In the genomic region with DNA sequence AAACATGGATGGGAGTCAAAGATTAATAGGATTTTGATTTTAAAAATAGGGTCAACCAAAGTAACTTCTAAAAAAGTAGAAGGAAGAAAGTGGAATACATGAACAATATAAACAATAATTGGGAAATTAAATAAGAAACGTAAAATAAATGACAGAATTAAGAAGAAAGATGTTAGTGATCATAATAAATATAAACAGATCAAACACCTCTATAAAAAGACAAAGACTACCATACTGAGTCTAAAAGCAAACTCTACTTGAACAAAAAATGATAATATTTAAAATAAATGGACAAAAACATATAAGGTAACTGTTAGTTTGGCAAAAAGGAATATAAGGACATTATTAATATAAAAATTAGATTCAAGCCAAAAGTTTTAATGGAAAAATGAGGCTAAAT, we compare ENCODE assay signal across 8 cellular contexts.
"Had no signal": no experiment of that assay in that cellular context is flagged by ENCODE, and none has a peak within 500 bp of the region (broad histone marks: within the 10 kb centered on the region; RNA-seq: fewer than 3 reads in every experiment).

No MANE protein-coding gene starts in this region.

- H3K9me3 Mint-ChIP-seq: GM23338, H9 had no signal

- H3K27ac Mint-ChIP-seq: GM23338, H9 had no signal

- DNase-seq: H9, HCEC 1CT, IMR-90, KBM-7 had no signal

- H3K4me3 Mint-ChIP-seq: GM23338, H9 had no signal

- H3K4me3 ChIP-seq: GM23338 had no signal

- H3K4me1 Mint-ChIP-seq: GM23338, H9 had no signal

- FAIRE-seq: H1, H54, HTR-8/SVneo had no signal
